Comparison of ENCODE assay signal across 1 cellular context in the genomic region with DNA sequence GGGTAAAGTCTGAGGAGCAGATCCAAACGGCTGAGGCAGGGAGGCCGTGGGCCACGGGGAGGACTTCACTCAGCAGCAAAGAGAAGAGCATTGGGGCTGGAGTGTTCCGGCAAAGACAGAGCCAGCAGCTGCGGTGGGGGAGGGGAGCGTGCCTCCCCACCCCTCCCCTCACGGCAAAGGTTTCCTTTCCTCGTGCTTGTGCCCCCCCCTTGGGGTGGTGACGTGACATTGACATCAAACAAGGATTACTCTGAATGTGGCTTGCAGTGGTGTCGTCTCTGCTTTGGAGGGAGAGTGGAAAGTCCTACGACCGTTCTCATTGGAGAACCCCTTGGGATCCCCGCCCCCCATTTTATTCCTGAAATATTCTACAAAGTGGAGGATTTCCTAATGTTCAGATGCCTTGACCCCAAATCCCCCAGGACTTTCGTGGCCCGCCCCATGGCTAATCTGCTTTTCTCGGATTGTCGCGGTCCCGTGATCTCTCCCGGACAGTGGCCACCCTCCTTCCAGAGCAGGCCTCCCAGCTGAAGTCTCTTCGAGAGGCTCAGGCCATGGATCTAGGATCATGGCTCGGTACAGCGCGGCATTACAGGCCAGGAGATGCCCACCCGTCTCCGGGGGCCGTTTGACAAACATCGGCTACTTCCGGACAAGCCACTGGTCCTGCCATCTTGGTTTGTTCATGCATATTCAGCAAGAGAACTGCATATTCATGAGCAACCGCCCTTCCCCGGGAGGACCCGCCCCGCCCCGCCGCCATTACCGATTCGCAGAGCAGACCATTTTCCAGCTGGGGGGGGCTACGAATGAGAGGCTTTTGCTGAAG.
A peak's percentile ranks its signal among the peaks of the same experiment; 100 is the strongest.
TF ChIP-seq lines count a peak whose summit lies in the region.

No MANE protein-coding gene starts in this region.

TF ChIP-seq in SK-N-SH, 30 proteins besides CTCF, POLR2A, EP300 and RAD21 (continued from another document):
- TF ChIP-seq, protein P1, sequence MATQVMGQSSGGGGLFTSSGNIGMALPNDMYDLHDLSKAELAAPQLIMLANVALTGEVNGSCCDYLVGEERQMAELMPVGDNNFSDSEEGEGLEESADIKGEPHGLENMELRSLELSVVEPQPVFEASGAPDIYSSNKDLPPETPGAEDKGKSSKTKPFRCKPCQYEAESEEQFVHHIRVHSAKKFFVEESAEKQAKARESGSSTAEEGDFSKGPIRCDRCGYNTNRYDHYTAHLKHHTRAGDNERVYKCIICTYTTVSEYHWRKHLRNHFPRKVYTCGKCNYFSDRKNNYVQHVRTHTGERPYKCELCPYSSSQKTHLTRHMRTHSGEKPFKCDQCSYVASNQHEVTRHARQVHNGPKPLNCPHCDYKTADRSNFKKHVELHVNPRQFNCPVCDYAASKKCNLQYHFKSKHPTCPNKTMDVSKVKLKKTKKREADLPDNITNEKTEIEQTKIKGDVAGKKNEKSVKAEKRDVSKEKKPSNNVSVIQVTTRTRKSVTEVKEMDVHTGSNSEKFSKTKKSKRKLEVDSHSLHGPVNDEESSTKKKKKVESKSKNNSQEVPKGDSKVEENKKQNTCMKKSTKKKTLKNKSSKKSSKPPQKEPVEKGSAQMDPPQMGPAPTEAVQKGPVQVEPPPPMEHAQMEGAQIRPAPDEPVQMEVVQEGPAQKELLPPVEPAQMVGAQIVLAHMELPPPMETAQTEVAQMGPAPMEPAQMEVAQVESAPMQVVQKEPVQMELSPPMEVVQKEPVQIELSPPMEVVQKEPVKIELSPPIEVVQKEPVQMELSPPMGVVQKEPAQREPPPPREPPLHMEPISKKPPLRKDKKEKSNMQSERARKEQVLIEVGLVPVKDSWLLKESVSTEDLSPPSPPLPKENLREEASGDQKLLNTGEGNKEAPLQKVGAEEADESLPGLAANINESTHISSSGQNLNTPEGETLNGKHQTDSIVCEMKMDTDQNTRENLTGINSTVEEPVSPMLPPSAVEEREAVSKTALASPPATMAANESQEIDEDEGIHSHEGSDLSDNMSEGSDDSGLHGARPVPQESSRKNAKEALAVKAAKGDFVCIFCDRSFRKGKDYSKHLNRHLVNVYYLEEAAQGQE (IDR thresholded peaks at IDR 0.05; ENCODE audit: low read depth, low read length), result no peak
- peak; percentile 38; the same call in 1 of the 2 replicates for TF ChIP-seq POLR2AphosphoS5 (IDR thresholded peaks at IDR 0.05; ENCODE audit: low read depth, low read length)
- TF ChIP-seq, protein P2, sequence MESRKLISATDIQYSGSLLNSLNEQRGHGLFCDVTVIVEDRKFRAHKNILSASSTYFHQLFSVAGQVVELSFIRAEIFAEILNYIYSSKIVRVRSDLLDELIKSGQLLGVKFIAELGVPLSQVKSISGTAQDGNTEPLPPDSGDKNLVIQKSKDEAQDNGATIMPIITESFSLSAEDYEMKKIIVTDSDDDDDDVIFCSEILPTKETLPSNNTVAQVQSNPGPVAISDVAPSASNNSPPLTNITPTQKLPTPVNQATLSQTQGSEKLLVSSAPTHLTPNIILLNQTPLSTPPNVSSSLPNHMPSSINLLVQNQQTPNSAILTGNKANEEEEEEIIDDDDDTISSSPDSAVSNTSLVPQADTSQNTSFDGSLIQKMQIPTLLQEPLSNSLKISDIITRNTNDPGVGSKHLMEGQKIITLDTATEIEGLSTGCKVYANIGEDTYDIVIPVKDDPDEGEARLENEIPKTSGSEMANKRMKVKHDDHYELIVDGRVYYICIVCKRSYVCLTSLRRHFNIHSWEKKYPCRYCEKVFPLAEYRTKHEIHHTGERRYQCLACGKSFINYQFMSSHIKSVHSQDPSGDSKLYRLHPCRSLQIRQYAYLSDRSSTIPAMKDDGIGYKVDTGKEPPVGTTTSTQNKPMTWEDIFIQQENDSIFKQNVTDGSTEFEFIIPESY (IDR thresholded peaks at IDR 0.05; ENCODE audit: borderline replicate concordance, low read depth), result no peak
- TF ChIP-seq TAF1 (IDR thresholded peaks at IDR 0.05; ENCODE audit: borderline replicate concordance, low read depth, low read length), result peak; percentile 81; the same call in 1 of the 2 replicates
- no peak for TF ChIP-seq JUND (IDR thresholded peaks at IDR 0.05)
- no peak for TF ChIP-seq NRF1 (IDR thresholded peaks at IDR 0.05; ENCODE audit: low read depth, low read length)
- TF ChIP-seq, protein P3, sequence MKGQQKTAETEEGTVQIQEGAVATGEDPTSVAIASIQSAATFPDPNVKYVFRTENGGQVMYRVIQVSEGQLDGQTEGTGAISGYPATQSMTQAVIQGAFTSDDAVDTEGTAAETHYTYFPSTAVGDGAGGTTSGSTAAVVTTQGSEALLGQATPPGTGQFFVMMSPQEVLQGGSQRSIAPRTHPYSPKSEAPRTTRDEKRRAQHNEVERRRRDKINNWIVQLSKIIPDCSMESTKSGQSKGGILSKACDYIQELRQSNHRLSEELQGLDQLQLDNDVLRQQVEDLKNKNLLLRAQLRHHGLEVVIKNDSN (IDR thresholded peaks at IDR 0.05; ENCODE audit: borderline replicate concordance, low read depth), result no peak
- TF ChIP-seq RCOR1 (IDR thresholded peaks at IDR 0.05; ENCODE audit: low read length), result no peak
- peak; percentile 70 for TF ChIP-seq ELF1 (IDR thresholded peaks at IDR 0.05)
